In the genomic region with DNA sequence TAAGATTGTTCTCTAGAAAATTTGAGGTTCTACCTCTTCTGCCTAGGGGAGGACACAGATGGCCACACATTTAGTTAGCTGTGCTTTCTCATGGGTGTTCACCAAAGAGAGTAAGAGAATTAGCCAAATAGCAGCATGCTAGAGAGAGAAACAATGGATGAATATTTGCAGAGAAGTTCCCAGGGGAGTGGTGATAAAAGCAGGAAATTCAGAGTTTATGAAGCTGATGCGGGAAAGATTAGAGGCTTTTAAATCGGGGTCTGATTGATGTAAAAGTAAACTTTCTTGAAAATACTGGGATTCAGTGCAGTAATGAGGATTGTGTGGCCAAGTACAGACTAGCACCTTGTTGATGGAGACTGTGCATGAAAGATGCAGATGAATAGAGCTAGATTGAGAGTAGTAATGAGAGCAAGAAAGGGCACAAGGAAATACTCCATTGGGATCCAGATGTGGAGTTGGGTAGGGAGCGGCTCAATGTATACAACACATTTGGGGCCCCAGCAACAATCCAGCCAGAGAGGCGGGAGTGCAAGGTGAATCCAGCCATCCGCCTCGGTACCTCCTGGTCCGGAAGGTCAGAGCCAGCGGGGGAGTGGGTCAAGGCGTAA, we compare ENCODE assay signal across 9 cellular contexts. TPM values are rescaled to one million over a fixed set of nuclear protein-coding genes. Genes with fewer than 3 reads are reported as not detected.
DNase-seq lines count a peak whose midpoint lies in the region; ATAC-seq and TF ChIP-seq lines count a peak whose summit lies in the region.
"Had no signal": no experiment of that assay in that cellular context is flagged by ENCODE, and none has a peak within 500 bp of the region (broad histone marks: within the 10 kb centered on the region; RNA-seq: fewer than 3 reads in every experiment).

No MANE protein-coding gene starts in this region.

- peak overlapping the region; percentile 85 for H3K4me2 ChIP-seq in smooth muscle cell

- TF ChIP-seq CTCF in foreskin fibroblast (IDR thresholded peaks at IDR 0.05; ENCODE audit: low read depth, low read length) (no peak), smooth muscle cell (IDR thresholded peaks at IDR 0.05; ENCODE audit: borderline replicate concordance, insufficient read depth, poor library complexity, severe bottlenecking) (no peak)

- H4K20me1 ChIP-seq in smooth muscle cell (ENCODE audit: low read depth) = peaks cover 12% of the 10 kb centered on the region

- peak overlapping the region; percentile 56 to 58 for H3K4me3 ChIP-seq in foreskin fibroblast (ENCODE audit: low read depth in 1 of 2, low read length in 2 of 2)
- H3K4me3 ChIP-seq in smooth muscle cell = peak overlapping the region; percentile 48

- H3K4me1 ChIP-seq in smooth muscle cell (ENCODE audit: low read depth) = peaks cover 34% of the 10 kb centered on the region

- H3K27me3 Mint-ChIP-seq in activated T-cell treated with anti-CD3 and anti-CD28 coated beads, Interleukin-2, amount 50 U/mL, for 24 hours = peaks cover 80% of the 10 kb centered on the region

- WGBS in smooth muscle cell (ENCODE audit: low lambda C conversion rate) = 6% methylated on average over 9 of the region's 9 CpGs

- ATAC-seq in GM19023 (IDR thresholded peaks at IDR 0.05; ENCODE audit: unreplicated experiment) = no peak

- H3K79me2 ChIP-seq in smooth muscle cell (ENCODE audit: low read depth) = no peaks in the 10 kb centered on the region

- H3K9me3 ChIP-seq in smooth muscle cell (replicated peaks; ENCODE audit: low read depth) = no peaks in the 10 kb centered on the region

- peaks cover 97% of the 10 kb centered on the region for H3K27me3 ChIP-seq in smooth muscle cell (ENCODE audit: low read depth)

- H2AFZ ChIP-seq in smooth muscle cell (ENCODE audit: low read depth) = no peak overlapping the region

- no peak overlapping the region for H3K27ac ChIP-seq in smooth muscle cell (ENCODE audit: low read depth)

- H3F3A ChIP-seq in smooth muscle cell (ENCODE audit: low read depth) = no peaks in the 10 kb centered on the region

- H3K27ac Mint-ChIP-seq in activated T-cell treated with anti-CD3 and anti-CD28 coated beads, Interleukin-2, amount 50 U/mL, for 24 hours = no peak overlapping the region

- no peak overlapping the region for H3K9ac ChIP-seq in smooth muscle cell (ENCODE audit: low read depth)

- no peaks in the 10 kb centered on the region for H3K36me3 ChIP-seq in smooth muscle cell (ENCODE audit: low read depth)

- DNase-seq in activated T-cell treated with anti-CD3 and anti-CD28 coated beads, Interleukin-2, amount 50 U/mL, for 24 hours = no peak
- DNase-seq in activated T-cell treated with anti-CD3 and anti-CD28 coated beads for 4 hours = no peak
- DNase-seq in RKO (ENCODE audit: low spot score) = peak; percentile 3
- no peak for DNase-seq in foreskin fibroblast
- DNase-seq in smooth muscle cell (lab: John Stamatoyannopoulos, UW; ENCODE audit: unreplicated experiment) = no peak
- no peak for DNase-seq in SK-N-DZ (ENCODE audit: low spot score)
- no peak for DNase-seq in GOT3 (lab: John Stamatoyannopoulos, UW)
- DNase-seq: activated CD4-positive, CD25-positive, alpha-beta regulatory T cell had no signal

- peak overlapping the region; percentile 27 for H3K4me3 Mint-ChIP-seq in activated T-cell treated with anti-CD3 and anti-CD28 coated beads, Interleukin-2, amount 50 U/mL, for 24 hours

- H3K36me3 Mint-ChIP-seq in activated T-cell treated with anti-CD3 and anti-CD28 coated beads, Interleukin-2, amount 50 U/mL, for 24 hours (ENCODE audit: low read depth) = peaks cover 14% of the 10 kb centered on the region

- no peaks in the 10 kb centered on the region for H3K9me3 Mint-ChIP-seq in activated T-cell treated with anti-CD3 and anti-CD28 coated beads, Interleukin-2, amount 50 U/mL, for 24 hours

- H3K4me1 Mint-ChIP-seq in activated T-cell treated with anti-CD3 and anti-CD28 coated beads, Interleukin-2, amount 50 U/mL, for 24 hours (ENCODE audit: low read depth) = peaks cover 32% of the 10 kb centered on the region

RNA-seq across cellular contexts. Expression of gene ISL2, which starts 8.8 kb away (rescaled TPM):
- total RNA-seq in smooth muscle cell = 0.22 and 0.45 TPM in 2 replicates
- 0.35 TPM in 1 of 2 replicates, not detected in the other for polyA plus RNA-seq in smooth muscle cell
- 10.2 and 11.3 TPM in 2 replicates for polyA plus RNA-seq in SK-N-DZ (2014; cell fraction: cytosol; rRNA removed)
- 19.9 and 23.2 TPM in 2 replicates for polyA plus RNA-seq in SK-N-DZ (2014; cell fraction: nucleus; rRNA removed)

RNA-seq across cellular contexts. Expression of gene ETFA, which starts 34.1 kb away (rescaled TPM):
- total RNA-seq in smooth muscle cell = 79.4 and 98.0 TPM in 2 replicates
- polyA plus RNA-seq in smooth muscle cell = 110 and 119 TPM in 2 replicates
- 238 and 247 TPM in 2 replicates for polyA plus RNA-seq in SK-N-DZ (2014; cell fraction: cytosol; rRNA removed)
- 176 and 188 TPM in 2 replicates for polyA plus RNA-seq in SK-N-DZ (2014; cell fraction: nucleus; rRNA removed)
